In genomic region chr2:43224131-43224570, GRCh38 we compare ENCODE assay signal across 1 cellular context.
TF ChIP-seq lines count a peak whose summit lies in the region.

No MANE protein-coding gene starts in this region.

TF ChIP-seq in HepG2, 621 proteins besides CTCF, POLR2A, EP300 and RAD21 (continued from another document and continues in another):
- TF ChIP-seq, protein P1, sequence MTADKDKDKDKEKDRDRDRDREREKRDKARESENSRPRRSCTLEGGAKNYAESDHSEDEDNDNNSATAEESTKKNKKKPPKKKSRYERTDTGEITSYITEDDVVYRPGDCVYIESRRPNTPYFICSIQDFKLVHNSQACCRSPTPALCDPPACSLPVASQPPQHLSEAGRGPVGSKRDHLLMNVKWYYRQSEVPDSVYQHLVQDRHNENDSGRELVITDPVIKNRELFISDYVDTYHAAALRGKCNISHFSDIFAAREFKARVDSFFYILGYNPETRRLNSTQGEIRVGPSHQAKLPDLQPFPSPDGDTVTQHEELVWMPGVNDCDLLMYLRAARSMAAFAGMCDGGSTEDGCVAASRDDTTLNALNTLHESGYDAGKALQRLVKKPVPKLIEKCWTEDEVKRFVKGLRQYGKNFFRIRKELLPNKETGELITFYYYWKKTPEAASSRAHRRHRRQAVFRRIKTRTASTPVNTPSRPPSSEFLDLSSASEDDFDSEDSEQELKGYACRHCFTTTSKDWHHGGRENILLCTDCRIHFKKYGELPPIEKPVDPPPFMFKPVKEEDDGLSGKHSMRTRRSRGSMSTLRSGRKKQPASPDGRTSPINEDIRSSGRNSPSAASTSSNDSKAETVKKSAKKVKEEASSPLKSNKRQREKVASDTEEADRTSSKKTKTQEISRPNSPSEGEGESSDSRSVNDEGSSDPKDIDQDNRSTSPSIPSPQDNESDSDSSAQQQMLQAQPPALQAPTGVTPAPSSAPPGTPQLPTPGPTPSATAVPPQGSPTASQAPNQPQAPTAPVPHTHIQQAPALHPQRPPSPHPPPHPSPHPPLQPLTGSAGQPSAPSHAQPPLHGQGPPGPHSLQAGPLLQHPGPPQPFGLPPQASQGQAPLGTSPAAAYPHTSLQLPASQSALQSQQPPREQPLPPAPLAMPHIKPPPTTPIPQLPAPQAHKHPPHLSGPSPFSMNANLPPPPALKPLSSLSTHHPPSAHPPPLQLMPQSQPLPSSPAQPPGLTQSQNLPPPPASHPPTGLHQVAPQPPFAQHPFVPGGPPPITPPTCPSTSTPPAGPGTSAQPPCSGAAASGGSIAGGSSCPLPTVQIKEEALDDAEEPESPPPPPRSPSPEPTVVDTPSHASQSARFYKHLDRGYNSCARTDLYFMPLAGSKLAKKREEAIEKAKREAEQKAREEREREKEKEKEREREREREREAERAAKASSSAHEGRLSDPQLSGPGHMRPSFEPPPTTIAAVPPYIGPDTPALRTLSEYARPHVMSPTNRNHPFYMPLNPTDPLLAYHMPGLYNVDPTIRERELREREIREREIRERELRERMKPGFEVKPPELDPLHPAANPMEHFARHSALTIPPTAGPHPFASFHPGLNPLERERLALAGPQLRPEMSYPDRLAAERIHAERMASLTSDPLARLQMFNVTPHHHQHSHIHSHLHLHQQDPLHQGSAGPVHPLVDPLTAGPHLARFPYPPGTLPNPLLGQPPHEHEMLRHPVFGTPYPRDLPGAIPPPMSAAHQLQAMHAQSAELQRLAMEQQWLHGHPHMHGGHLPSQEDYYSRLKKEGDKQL (CRISPR knock-in tag; IDR thresholded peaks at IDR 0.05; ENCODE audit: low read depth): no peak
- no peak for TF ChIP-seq ZNF567 (CRISPR knock-in tag; IDR thresholded peaks at IDR 0.05; ENCODE audit: borderline replicate concordance)
- no peak for TF ChIP-seq HNF1A (IDR thresholded peaks at IDR 0.05; ENCODE audit: low read depth)
- peak; percentile 20; the same call in 1 of the 2 replicates for TF ChIP-seq HNF1A (CRISPR knock-in tag; IDR thresholded peaks at IDR 0.05; ENCODE audit: borderline replicate concordance)
- TF ChIP-seq ZNF660 (CRISPR knock-in tag; IDR thresholded peaks at IDR 0.05; ENCODE audit: borderline replicate concordance, low read depth): no peak
- TF ChIP-seq ZNF556 (CRISPR knock-in tag; IDR thresholded peaks at IDR 0.05; ENCODE audit: borderline replicate concordance): peak; percentile 43; the same call in 1 of the 2 replicates
- TF ChIP-seq ZNF546 (CRISPR knock-in tag; conservative IDR thresholded peaks at IDR 0.05): no peak
- 0 out of 2 replicates have a peak, but pooled peaks have one; percentile 55 for TF ChIP-seq REXO4 (CRISPR knock-in tag; IDR thresholded peaks at IDR 0.05; ENCODE audit: borderline replicate concordance)
- TF ChIP-seq ZNF12 (CRISPR knock-in tag; IDR thresholded peaks at IDR 0.05): no peak; the same call in 1 of the 2 replicates
- TF ChIP-seq ZFYVE20 (CRISPR knock-in tag; IDR thresholded peaks at IDR 0.05; ENCODE audit: borderline replicate concordance, low read depth): no peak
- TF ChIP-seq, protein P2, sequence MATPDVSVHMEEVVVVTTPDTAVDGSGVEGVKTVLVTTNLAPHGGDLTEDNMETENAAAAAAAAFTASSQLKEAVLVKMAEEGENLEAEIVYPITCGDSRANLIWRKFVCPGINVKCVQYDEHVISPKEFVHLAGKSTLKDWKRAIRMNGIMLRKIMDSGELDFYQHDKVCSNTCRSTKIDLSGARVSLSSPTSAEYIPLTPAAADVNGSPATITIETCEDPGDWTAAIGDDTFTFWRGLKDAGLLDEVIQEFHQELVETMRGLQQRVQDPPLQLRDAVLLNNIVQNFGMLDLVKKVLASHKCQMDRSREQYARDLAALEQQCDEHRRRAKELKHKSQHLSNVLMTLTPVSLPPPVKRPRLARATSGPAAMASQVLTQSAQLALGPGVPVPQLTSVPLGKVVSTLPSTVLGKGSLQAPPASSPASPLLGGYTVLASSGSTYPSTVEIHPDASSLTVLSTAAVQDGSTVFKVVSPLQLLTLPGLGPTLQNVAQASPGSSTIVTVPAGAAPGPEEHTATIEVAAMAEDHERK (CRISPR knock-in tag; IDR thresholded peaks at IDR 0.05; ENCODE audit: low read depth): no peak
- TF ChIP-seq, protein P3, sequence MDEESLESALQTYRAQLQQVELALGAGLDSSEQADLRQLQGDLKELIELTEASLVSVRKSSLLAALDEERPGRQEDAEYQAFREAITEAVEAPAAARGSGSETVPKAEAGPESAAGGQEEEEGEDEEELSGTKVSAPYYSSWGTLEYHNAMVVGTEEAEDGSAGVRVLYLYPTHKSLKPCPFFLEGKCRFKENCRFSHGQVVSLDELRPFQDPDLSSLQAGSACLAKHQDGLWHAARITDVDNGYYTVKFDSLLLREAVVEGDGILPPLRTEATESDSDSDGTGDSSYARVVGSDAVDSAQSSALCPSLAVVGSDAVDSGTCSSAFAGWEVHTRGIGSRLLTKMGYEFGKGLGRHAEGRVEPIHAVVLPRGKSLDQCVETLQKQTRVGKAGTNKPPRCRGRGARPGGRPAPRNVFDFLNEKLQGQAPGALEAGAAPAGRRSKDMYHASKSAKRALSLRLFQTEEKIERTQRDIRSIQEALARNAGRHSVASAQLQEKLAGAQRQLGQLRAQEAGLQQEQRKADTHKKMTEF (CRISPR knock-in tag; IDR thresholded peaks at IDR 0.05): peak; percentile 23; the same call in 1 of the 2 replicates
- TF ChIP-seq KLF12 (CRISPR knock-in tag; IDR thresholded peaks at IDR 0.05; ENCODE audit: borderline replicate concordance): no peak
- no peak for TF ChIP-seq EHMT2 (IDR thresholded peaks at IDR 0.05; ENCODE audit: borderline replicate concordance, low read depth, low read length)
- TF ChIP-seq ZNF280B (CRISPR knock-in tag; IDR thresholded peaks at IDR 0.05; ENCODE audit: borderline replicate concordance): no peak
- TF ChIP-seq SMAD9 (CRISPR knock-in tag; IDR thresholded peaks at IDR 0.05): 0 out of 2 replicates have a peak, but pooled peaks have one; percentile 37
- TF ChIP-seq E2F2 (CRISPR knock-in tag; IDR thresholded peaks at IDR 0.05; ENCODE audit: borderline replicate concordance): no peak
- no peak; the same call in 1 of the 2 replicates for TF ChIP-seq ZNF777 (CRISPR knock-in tag; IDR thresholded peaks at IDR 0.05)
- TF ChIP-seq AGO2 (optimal IDR thresholded peaks at IDR 0.05; ENCODE audit: low read depth, low read length): peak; percentile 99
- TF ChIP-seq SIX1 (CRISPR knock-in tag; IDR thresholded peaks at IDR 0.05; ENCODE audit: borderline replicate concordance): no peak
- TF ChIP-seq BORCS8-MEF2B (CRISPR knock-in tag; IDR thresholded peaks at IDR 0.05): peak; percentile 62; the same call in 1 of the 2 replicates
- TF ChIP-seq FOXC1 (CRISPR knock-in tag; IDR thresholded peaks at IDR 0.05; ENCODE audit: borderline replicate concordance): no peak
- no peak for TF ChIP-seq ZSCAN31 (CRISPR knock-in tag; IDR thresholded peaks at IDR 0.05; ENCODE audit: low read depth)
- no peak for TF ChIP-seq ZNF230 (CRISPR knock-in tag; IDR thresholded peaks at IDR 0.05)
- peak; percentile 58; the same call in 1 of the 2 replicates for TF ChIP-seq POGZ (CRISPR knock-in tag; IDR thresholded peaks at IDR 0.05)
- no peak for TF ChIP-seq ZBTB43 (CRISPR knock-in tag; conservative IDR thresholded peaks at IDR 0.05)
- peak; percentile 64; the same call in 1 of the 2 replicates for TF ChIP-seq SIN3A (IDR thresholded peaks at IDR 0.05; ENCODE audit: borderline replicate concordance, low read depth, low read length)
- TF ChIP-seq, protein P4, sequence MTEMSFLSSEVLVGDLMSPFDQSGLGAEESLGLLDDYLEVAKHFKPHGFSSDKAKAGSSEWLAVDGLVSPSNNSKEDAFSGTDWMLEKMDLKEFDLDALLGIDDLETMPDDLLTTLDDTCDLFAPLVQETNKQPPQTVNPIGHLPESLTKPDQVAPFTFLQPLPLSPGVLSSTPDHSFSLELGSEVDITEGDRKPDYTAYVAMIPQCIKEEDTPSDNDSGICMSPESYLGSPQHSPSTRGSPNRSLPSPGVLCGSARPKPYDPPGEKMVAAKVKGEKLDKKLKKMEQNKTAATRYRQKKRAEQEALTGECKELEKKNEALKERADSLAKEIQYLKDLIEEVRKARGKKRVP (CRISPR knock-in tag; IDR thresholded peaks at IDR 0.05): no peak
- TF ChIP-seq, protein P5, sequence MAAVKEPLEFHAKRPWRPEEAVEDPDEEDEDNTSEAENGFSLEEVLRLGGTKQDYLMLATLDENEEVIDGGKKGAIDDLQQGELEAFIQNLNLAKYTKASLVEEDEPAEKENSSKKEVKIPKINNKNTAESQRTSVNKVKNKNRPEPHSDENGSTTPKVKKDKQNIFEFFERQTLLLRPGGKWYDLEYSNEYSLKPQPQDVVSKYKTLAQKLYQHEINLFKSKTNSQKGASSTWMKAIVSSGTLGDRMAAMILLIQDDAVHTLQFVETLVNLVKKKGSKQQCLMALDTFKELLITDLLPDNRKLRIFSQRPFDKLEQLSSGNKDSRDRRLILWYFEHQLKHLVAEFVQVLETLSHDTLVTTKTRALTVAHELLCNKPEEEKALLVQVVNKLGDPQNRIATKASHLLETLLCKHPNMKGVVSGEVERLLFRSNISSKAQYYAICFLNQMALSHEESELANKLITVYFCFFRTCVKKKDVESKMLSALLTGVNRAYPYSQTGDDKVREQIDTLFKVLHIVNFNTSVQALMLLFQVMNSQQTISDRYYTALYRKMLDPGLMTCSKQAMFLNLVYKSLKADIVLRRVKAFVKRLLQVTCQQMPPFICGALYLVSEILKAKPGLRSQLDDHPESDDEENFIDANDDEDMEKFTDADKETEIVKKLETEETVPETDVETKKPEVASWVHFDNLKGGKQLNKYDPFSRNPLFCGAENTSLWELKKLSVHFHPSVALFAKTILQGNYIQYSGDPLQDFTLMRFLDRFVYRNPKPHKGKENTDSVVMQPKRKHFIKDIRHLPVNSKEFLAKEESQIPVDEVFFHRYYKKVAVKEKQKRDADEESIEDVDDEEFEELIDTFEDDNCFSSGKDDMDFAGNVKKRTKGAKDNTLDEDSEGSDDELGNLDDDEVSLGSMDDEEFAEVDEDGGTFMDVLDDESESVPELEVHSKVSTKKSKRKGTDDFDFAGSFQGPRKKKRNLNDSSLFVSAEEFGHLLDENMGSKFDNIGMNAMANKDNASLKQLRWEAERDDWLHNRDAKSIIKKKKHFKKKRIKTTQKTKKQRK (IDR thresholded peaks at IDR 0.05; ENCODE audit: low read length): no peak
- TF ChIP-seq, protein P6, sequence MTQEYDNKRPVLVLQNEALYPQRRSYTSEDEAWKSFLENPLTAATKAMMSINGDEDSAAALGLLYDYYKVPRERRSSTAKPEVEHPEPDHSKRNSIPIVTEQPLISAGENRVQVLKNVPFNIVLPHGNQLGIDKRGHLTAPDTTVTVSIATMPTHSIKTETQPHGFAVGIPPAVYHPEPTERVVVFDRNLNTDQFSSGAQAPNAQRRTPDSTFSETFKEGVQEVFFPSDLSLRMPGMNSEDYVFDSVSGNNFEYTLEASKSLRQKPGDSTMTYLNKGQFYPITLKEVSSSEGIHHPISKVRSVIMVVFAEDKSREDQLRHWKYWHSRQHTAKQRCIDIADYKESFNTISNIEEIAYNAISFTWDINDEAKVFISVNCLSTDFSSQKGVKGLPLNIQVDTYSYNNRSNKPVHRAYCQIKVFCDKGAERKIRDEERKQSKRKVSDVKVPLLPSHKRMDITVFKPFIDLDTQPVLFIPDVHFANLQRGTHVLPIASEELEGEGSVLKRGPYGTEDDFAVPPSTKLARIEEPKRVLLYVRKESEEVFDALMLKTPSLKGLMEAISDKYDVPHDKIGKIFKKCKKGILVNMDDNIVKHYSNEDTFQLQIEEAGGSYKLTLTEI (CRISPR knock-in tag; conservative IDR thresholded peaks at IDR 0.05): no peak
